ENCODE assay signal across 19 cellular contexts in genomic region chr4:100486496-100486895, GRCh38. TPM values are rescaled to one million over a fixed set of nuclear protein-coding genes. Genes with fewer than 3 reads are reported as not detected.
DNase-seq lines count a peak whose midpoint lies in the region; ATAC-seq and TF ChIP-seq lines count a peak whose summit lies in the region.
"Had no signal": no experiment of that assay in that cellular context is flagged by ENCODE, and none has a peak within 500 bp of the region (broad histone marks: within the 10 kb centered on the region; RNA-seq: fewer than 3 reads in every experiment).

No MANE protein-coding gene starts in this region.

- H3F3A ChIP-seq in GM23338 (replicated peaks; ENCODE audit: low read depth), result no peaks in the 10 kb centered on the region

- no peaks in the 10 kb centered on the region for H3K9me2 ChIP-seq in GM23338 (ENCODE audit: insufficient read depth)

- no peaks in the 10 kb centered on the region for H3K9me3 Mint-ChIP-seq in GM23338
- peaks cover 3% of the 10 kb centered on the region for H3K9me3 Mint-ChIP-seq in CD4-positive, alpha-beta T cell

- peaks cover 2% of the 10 kb centered on the region for H3K9me3 ChIP-seq in CD4-positive, alpha-beta T cell (ENCODE audit: control insufficient read depth, low read length)
- H3K9me3 ChIP-seq: Peyer's patch had no signal

- peak; percentile 49 for DNase-seq in COLO668 (lab: John Stamatoyannopoulos, UW; ENCODE audit: unreplicated experiment)
- peak; percentile 5 for DNase-seq in GM23338 (ENCODE audit: low spot score)
- DNase-seq in NCI-H2196 (lab: John Stamatoyannopoulos, UW; ENCODE audit: unreplicated experiment), result peak; percentile 7
- peak; percentile 96 for DNase-seq in cerebellar cortex (ENCODE audit: low spot score)
- DNase-seq in CD4-positive, alpha-beta T cell, result no peak
- no peak for DNase-seq in GM20000 (ENCODE audit: low spot score)
- DNase-seq in GM03348 (ENCODE audit: low spot score), result no peak
- DNase-seq: AML-193, DMS79, GM23248, Kasumi-1, NCI-H1105, NCI-H2107, NCI-H446 treated with DMSO at 0.1 percent for 48 hours, Peyer's patch had no signal

- no peak overlapping the region for H2AFZ ChIP-seq in GM23338
- H2AFZ ChIP-seq: GM23248 had no signal

- peaks cover 6% of the 10 kb centered on the region; the same call in 2 of the 3 replicates for H3K4me1 Mint-ChIP-seq in GM23338
- H3K4me1 Mint-ChIP-seq in CD4-positive, alpha-beta T cell (ENCODE audit: low read depth), result no peaks in the 10 kb centered on the region

- TF ChIP-seq CTCF in GM23338 (conservative IDR thresholded peaks at IDR 0.05; ENCODE audit: low read depth in 2 of 2) (no peak), GM20000 (IDR thresholded peaks at IDR 0.05; ENCODE audit: extremely low read depth, missing control alignments) (no peak)
- TF ChIP-seq CTCF in CD4-positive, alpha-beta T cell (IDR thresholded peaks at IDR 0.05), result no peak

- H3K27me3 ChIP-seq in GM23338 (ENCODE audit: insufficient read depth), result no peaks in the 10 kb centered on the region
- H3K27me3 ChIP-seq in CD4-positive, alpha-beta T cell (ENCODE audit: control insufficient read depth, insufficient read depth, low read length), result no peaks in the 10 kb centered on the region
- H3K27me3 ChIP-seq: Peyer's patch had no signal

- H3K36me3 Mint-ChIP-seq in GM23338 (ENCODE audit: low read depth), result no peaks in the 10 kb centered on the region
- H3K36me3 Mint-ChIP-seq in CD4-positive, alpha-beta T cell (ENCODE audit: low read depth), result no peaks in the 10 kb centered on the region

- H4K20me1 ChIP-seq in GM23338 (replicated peaks; ENCODE audit: insufficient read depth), result no peaks in the 10 kb centered on the region

- POLR2A ChIA-PET in CD4-positive, alpha-beta T cell (lab: Charles Lee), result no interaction called here

- no peak overlapping the region for H3K4me2 ChIP-seq in GM23338

- intact Hi-C loops in CD4-positive, alpha-beta T cell (cut with DNase I, micrococcal nuclease), result no loop called here

- H3K36me3 ChIP-seq in GM23338 (ENCODE audit: insufficient read depth), result no peaks in the 10 kb centered on the region
- H3K36me3 ChIP-seq: Peyer's patch had no signal

- no peak overlapping the region for H3K27ac ChIP-seq in GM23338 (ENCODE audit: low read depth)
- H3K27ac ChIP-seq in CD4-positive, alpha-beta T cell (ENCODE audit: low read depth, low read length), result no peak overlapping the region
- H3K27ac ChIP-seq: GM23248, Peyer's patch had no signal

- CTCF ChIA-PET in CD4-positive, alpha-beta T cell (lab: Charles Lee), result no interaction called here

- H3K27ac Mint-ChIP-seq in GM23338, result no peak overlapping the region
- H3K27ac Mint-ChIP-seq in CD4-positive, alpha-beta T cell, result no peak overlapping the region

- H3K4me1 ChIP-seq in GM23338 (ENCODE audit: insufficient read depth), result peaks cover 3% of the 10 kb centered on the region; the same call in 1 of the 2 replicates
- H3K4me1 ChIP-seq: Peyer's patch had no signal

- H3K27me3 Mint-ChIP-seq in GM23338 (ENCODE audit: insufficient read depth, low read depth, poor library complexity), result no peaks in the 10 kb centered on the region
- H3K27me3 Mint-ChIP-seq in CD4-positive, alpha-beta T cell, result no peaks in the 10 kb centered on the region

- H3K4me3 Mint-ChIP-seq in GM23338, result no peak overlapping the region
- H3K4me3 Mint-ChIP-seq in CD4-positive, alpha-beta T cell, result no peak overlapping the region

- no peak overlapping the region for H3K4me3 ChIP-seq in GM23338
- H3K4me3 ChIP-seq: GM23248, Peyer's patch had no signal

- H3K79me2 ChIP-seq in GM23338 (replicated peaks; ENCODE audit: insufficient read depth), result no peaks in the 10 kb centered on the region

- ATAC-seq in GM23338 (no peak), HG02970 (IDR thresholded peaks at IDR 0.05; ENCODE audit: low FRiP score, unreplicated experiment) (no peak)
- ATAC-seq in CD4-positive, alpha-beta T cell (ENCODE audit: poor library complexity), result no peak
- ATAC-seq: HCT116, Right ventricle myocardium inferior had no signal

TF ChIP-seq in GM23338, 12 proteins besides CTCF, POLR2A, EP300 and RAD21:
- no peak for TF ChIP-seq ZNF114 (CRISPR knock-in tag; IDR thresholded peaks at IDR 0.05)
- TF ChIP-seq CREB1 (CRISPR knock-in tag; IDR thresholded peaks at IDR 0.05; ENCODE audit: low read depth), result no peak
- TF ChIP-seq, protein P1, sequence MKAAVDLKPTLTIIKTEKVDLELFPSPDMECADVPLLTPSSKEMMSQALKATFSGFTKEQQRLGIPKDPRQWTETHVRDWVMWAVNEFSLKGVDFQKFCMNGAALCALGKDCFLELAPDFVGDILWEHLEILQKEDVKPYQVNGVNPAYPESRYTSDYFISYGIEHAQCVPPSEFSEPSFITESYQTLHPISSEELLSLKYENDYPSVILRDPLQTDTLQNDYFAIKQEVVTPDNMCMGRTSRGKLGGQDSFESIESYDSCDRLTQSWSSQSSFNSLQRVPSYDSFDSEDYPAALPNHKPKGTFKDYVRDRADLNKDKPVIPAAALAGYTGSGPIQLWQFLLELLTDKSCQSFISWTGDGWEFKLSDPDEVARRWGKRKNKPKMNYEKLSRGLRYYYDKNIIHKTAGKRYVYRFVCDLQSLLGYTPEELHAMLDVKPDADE (IDR thresholded peaks at IDR 0.05), result no peak
- no peak for TF ChIP-seq STAT1 (IDR thresholded peaks at IDR 0.05; ENCODE audit: unreplicated experiment)

RNA-seq across cellular contexts. Expression of gene EMCN, which starts 31.3 kb away (rescaled TPM):
- not detected in 2 replicates for total RNA-seq in GM23338 (2014; rRNA removed; shearing (Covaris generic))
- polyA plus RNA-seq in GM23338 (2016; fragmentation: Nextera tagmentation; extraction: Ambion mirVana), result not detected in 2 replicates
- total RNA-seq in CD4-positive, alpha-beta T cell, result not detected
- total RNA-seq: T-helper 2 cell treated with Interferon-gamma antibody and Interleukin-4, amounts not matched to agents 100 ng/mL and 5 ng/mL, for 36 hours had no signal

Comparison
In these comparisons a context has a peak if more than half of its experiments do, and no peak if none do; other contexts are left out.
1. DNase-seq: peak in COLO668 (single experiment), GM23338 (single experiment), NCI-H2196 (single experiment) and cerebellar cortex (single experiment); none in CD4-positive, alpha-beta T cell (0 of 10), GM20000 (single experiment) and GM03348 (single experiment).